ENCODE assay signal across 11 cellular contexts in the genomic region with DNA sequence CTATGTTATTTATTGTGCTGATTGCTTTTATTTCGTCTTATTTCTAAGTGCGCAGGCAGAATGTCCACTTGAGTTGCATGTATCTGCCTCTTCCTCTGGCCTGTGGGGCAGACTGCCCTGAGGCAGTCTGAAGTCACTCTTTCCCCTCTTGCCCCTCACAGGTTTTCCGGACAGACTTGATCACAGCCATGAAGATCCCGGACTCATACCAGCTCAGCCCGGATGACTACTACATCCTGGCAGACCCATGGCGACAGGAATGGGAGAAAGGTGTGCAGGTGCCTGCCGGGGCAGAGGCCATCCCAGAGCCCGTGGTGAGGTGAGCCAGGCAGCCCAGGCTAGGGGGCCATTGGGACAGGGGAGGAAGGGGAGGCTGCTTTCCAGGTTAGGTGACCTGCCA. TPM values are rescaled to one million over a fixed set of nuclear protein-coding genes. Genes with fewer than 3 reads are reported as not detected.
DNase-seq lines count a peak whose midpoint lies in the region; ATAC-seq and TF ChIP-seq lines count a peak whose summit lies in the region.
"Had no signal": no experiment of that assay in that cellular context is flagged by ENCODE, and none has a peak within 500 bp of the region (broad histone marks: within the 10 kb centered on the region; RNA-seq: fewer than 3 reads in every experiment).

No MANE protein-coding gene starts in this region.

- no peak for ATAC-seq in activated T-helper 17 cell treated with anti-CD3 and anti-CD28 coated beads, Interleukin-2, amount 50 U/mL, for 72 hours (replicated peaks)
- ATAC-seq in upper lobe of left lung (ENCODE audit: low FRiP score in 2 of 2) (no peak), HG02571 (IDR thresholded peaks at IDR 0.05; ENCODE audit: unreplicated experiment) (no peak)

- CTCF ChIA-PET in activated naive CD4-positive, alpha-beta T cell treated with anti-CD3 and anti-CD28 coated beads, Interleukin-2, amount 10 ng/mL, durations not matched to agents 7 days and 5 days (lab: Charles Lee), result no interaction called here

- H3K9me3 ChIP-seq in upper lobe of left lung, result no peaks in the 10 kb centered on the region
- H3K9me3 ChIP-seq: testis had no signal

- peaks cover 0 to 62% (median 27%) of the 10 kb centered on the region in 4 donors for H3K36me3 ChIP-seq in upper lobe of left lung

- H3K27ac ChIP-seq in upper lobe of left lung, result peak overlapping the region; percentile 6 to 73 (median 25)
- H3K27ac ChIP-seq: testis had no signal

- peaks cover 42 to 66% (median 54%) of the 10 kb centered on the region in 4 donors for H3K4me1 ChIP-seq in upper lobe of left lung

- TF ChIP-seq POLR2A in upper lobe of left lung (IDR thresholded peaks at IDR 0.05), result no peak

- peak overlapping the region; percentile 93 for H3K27ac Mint-ChIP-seq in activated naive CD4-positive, alpha-beta T cell treated with anti-CD3 and anti-CD28 coated beads, Interleukin-2, amount 50 U/mL, for 24 hours
- H3K27ac Mint-ChIP-seq in activated naive CD4-positive, alpha-beta T cell treated with anti-CD3 and anti-CD28 coated beads, Interleukin-2, amount 10 ng/mL, durations not matched to agents 7 days and 5 days, result no peak overlapping the region
- peak overlapping the region; percentile 61 for H3K27ac Mint-ChIP-seq in activated T-helper 17 cell treated with anti-CD3 and anti-CD28 coated beads, Interleukin-2, amount 50 U/mL, for 72 hours
- H3K27ac Mint-ChIP-seq in immature natural killer cell, result peak overlapping the region in 5 of 6 donors; percentile 72 to 82 (median 76)
- H3K27ac Mint-ChIP-seq: mesothelial cell of epicardium had no signal

- no peaks in the 10 kb centered on the region for H3K9me3 Mint-ChIP-seq in activated naive CD4-positive, alpha-beta T cell treated with anti-CD3 and anti-CD28 coated beads, Interleukin-2, amount 50 U/mL, for 24 hours
- no peaks in the 10 kb centered on the region for H3K9me3 Mint-ChIP-seq in activated naive CD4-positive, alpha-beta T cell treated with anti-CD3 and anti-CD28 coated beads, Interleukin-2, amount 10 ng/mL, durations not matched to agents 7 days and 5 days
- H3K9me3 Mint-ChIP-seq in activated T-helper 17 cell treated with anti-CD3 and anti-CD28 coated beads, Interleukin-2, amount 50 U/mL, for 72 hours, result peaks cover 2% of the 10 kb centered on the region
- no peaks in the 10 kb centered on the region for H3K9me3 Mint-ChIP-seq in immature natural killer cell
- H3K9me3 Mint-ChIP-seq: mesothelial cell of epicardium had no signal

- no peak for TF ChIP-seq CTCF in upper lobe of left lung (IDR thresholded peaks at IDR 0.05)

- H3K27me3 ChIP-seq in upper lobe of left lung, result no peaks in the 10 kb centered on the region
- H3K27me3 ChIP-seq: testis had no signal

- no peaks in the 10 kb centered on the region for H3K27me3 Mint-ChIP-seq in activated naive CD4-positive, alpha-beta T cell treated with anti-CD3 and anti-CD28 coated beads, Interleukin-2, amount 50 U/mL, for 24 hours
- H3K27me3 Mint-ChIP-seq in activated naive CD4-positive, alpha-beta T cell treated with anti-CD3 and anti-CD28 coated beads, Interleukin-2, amount 10 ng/mL, durations not matched to agents 7 days and 5 days, result no peaks in the 10 kb centered on the region
- H3K27me3 Mint-ChIP-seq in activated T-helper 17 cell treated with anti-CD3 and anti-CD28 coated beads, Interleukin-2, amount 50 U/mL, for 72 hours, result no peaks in the 10 kb centered on the region
- peaks cover 2 to 4% (median 3%) of the 10 kb centered on the region in 3 donors for H3K27me3 Mint-ChIP-seq in immature natural killer cell (ENCODE audit: low read depth in 3 of 3)

- no peak for DNase-seq in activated naive CD4-positive, alpha-beta T cell treated with anti-CD3 and anti-CD28 coated beads, Interleukin-2, amount 10 ng/mL, durations not matched to agents 7 days and 5 days
- no peak for DNase-seq in immature natural killer cell
- DNase-seq in upper lobe of left lung, result no peak
- no peak for DNase-seq in ureter (ENCODE audit: low spot score)
- no peak for DNase-seq in activated CD4-positive, alpha-beta T cell treated with anti-CD3 and anti-CD28 coated beads for 4 hours
- DNase-seq: central memory CD4-positive, alpha-beta T cell had no signal

- no peak for TF ChIP-seq EP300 in upper lobe of left lung (IDR thresholded peaks at IDR 0.05)

- H3K4me3 ChIP-seq in upper lobe of left lung, result no peak overlapping the region
- H3K4me3 ChIP-seq: testis had no signal

- 93 to 97% methylated on average over 4 to 8 of the region's 8 CpGs for WGBS in upper lobe of left lung, 2 donors

- H3K4me3 Mint-ChIP-seq in activated naive CD4-positive, alpha-beta T cell treated with anti-CD3 and anti-CD28 coated beads, Interleukin-2, amount 50 U/mL, for 24 hours, result no peak overlapping the region
- no peak overlapping the region for H3K4me3 Mint-ChIP-seq in activated naive CD4-positive, alpha-beta T cell treated with anti-CD3 and anti-CD28 coated beads, Interleukin-2, amount 10 ng/mL, durations not matched to agents 7 days and 5 days
- no peak overlapping the region for H3K4me3 Mint-ChIP-seq in activated T-helper 17 cell treated with anti-CD3 and anti-CD28 coated beads, Interleukin-2, amount 50 U/mL, for 72 hours
- no peak overlapping the region for H3K4me3 Mint-ChIP-seq in immature natural killer cell
- H3K4me3 Mint-ChIP-seq: mesothelial cell of epicardium had no signal

- peaks cover 70% of the 10 kb centered on the region for H3K4me1 Mint-ChIP-seq in activated naive CD4-positive, alpha-beta T cell treated with anti-CD3 and anti-CD28 coated beads, Interleukin-2, amount 50 U/mL, for 24 hours
- peaks cover 34% of the 10 kb centered on the region for H3K4me1 Mint-ChIP-seq in activated naive CD4-positive, alpha-beta T cell treated with anti-CD3 and anti-CD28 coated beads, Interleukin-2, amount 10 ng/mL, durations not matched to agents 7 days and 5 days
- H3K4me1 Mint-ChIP-seq in activated T-helper 17 cell treated with anti-CD3 and anti-CD28 coated beads, Interleukin-2, amount 50 U/mL, for 72 hours, result peaks cover 52% of the 10 kb centered on the region
- peaks cover 54 to 79% of the 10 kb centered on the region in 2 donors for H3K4me1 Mint-ChIP-seq in immature natural killer cell
- H3K4me1 Mint-ChIP-seq: mesothelial cell of epicardium had no signal

- H3K36me3 Mint-ChIP-seq in activated naive CD4-positive, alpha-beta T cell treated with anti-CD3 and anti-CD28 coated beads, Interleukin-2, amount 50 U/mL, for 24 hours, result peaks cover 13% of the 10 kb centered on the region
- peaks cover 54% of the 10 kb centered on the region for H3K36me3 Mint-ChIP-seq in activated naive CD4-positive, alpha-beta T cell treated with anti-CD3 and anti-CD28 coated beads, Interleukin-2, amount 10 ng/mL, durations not matched to agents 7 days and 5 days
- H3K36me3 Mint-ChIP-seq in activated T-helper 17 cell treated with anti-CD3 and anti-CD28 coated beads, Interleukin-2, amount 50 U/mL, for 72 hours (ENCODE audit: low read depth), result peaks cover 98% of the 10 kb centered on the region
- H3K36me3 Mint-ChIP-seq in immature natural killer cell, result peaks cover 4 to 19% (median 8%) of the 10 kb centered on the region in 3 donors

RNA-seq across cellular contexts. Expression of a gene that starts 26.4 kb away (rescaled TPM):
- 10 to 100 TPM; 75.3 to 93.3 TPM for total RNA-seq in activated T-helper 17 cell treated with anti-CD3 and anti-CD28 coated beads, Interleukin-2, amount 50 U/mL, for 72 hours
- 10 to 100 TPM; 10.1 to 48.9 (median 23.0) TPM for polyA plus RNA-seq in immature natural killer cell
- 100 to 1,000 TPM in 1 of 6 donors, 10 to 100 TPM in 5; 51.5 to 102 (median 69.5) TPM for total RNA-seq in upper lobe of left lung
- total RNA-seq in ureter, result 68.7 TPM
